9 cellular contexts compared by ENCODE assay signal in the genomic region with DNA sequence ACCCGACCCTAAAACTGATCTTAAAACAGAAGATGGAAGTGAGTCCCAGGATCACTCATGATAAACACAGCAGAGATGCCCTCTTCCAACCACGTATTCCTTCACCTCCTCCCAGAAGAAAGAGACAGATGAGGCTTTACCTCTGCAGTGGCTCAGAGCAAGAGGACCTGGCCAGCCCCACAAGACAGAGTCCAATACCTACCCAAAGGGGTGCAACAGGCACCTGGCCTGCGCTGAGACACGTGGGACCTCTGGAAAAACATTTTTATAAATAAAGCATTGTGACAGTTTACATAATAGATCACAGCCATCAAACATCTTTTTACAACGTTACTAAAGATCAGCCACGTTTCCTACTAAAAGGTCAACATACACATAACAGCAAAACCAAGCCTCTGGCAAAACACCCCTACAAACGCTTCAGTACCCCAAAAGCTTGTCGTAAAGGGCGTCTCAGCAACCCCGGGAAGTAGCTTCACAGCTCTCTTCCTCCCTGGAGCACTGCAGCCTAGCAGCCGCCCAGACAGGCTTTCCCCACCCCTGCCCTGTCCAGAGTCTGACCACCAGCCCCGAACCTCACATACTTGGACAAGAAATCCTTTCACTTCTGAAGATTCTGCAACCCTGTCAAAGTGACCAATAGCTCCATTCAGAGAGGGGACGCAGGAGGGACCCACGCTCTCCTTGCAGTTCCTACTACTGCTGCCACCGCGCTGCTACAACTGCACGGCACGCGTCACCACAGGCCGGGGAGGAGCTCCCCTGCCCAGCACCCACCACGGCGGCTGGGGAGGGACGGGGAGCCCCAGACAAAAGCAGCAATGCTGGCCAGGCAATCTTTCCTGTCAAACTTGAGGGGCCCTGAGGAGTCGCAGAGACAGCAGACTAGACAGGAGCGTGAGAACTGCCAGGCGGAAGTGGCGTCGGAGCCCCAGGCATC. TPM values are rescaled to one million over a fixed set of nuclear protein-coding genes. Genes with fewer than 3 reads are reported as not detected.
DNase-seq lines count a peak whose midpoint lies in the region; ATAC-seq and TF ChIP-seq lines count a peak whose summit lies in the region.
"Had no signal": no experiment of that assay in that cellular context is flagged by ENCODE, and none has a peak within 500 bp of the region (broad histone marks: within the 10 kb centered on the region; RNA-seq: fewer than 3 reads in every experiment).

No MANE protein-coding gene starts in this region.

- H3K4me3 Mint-ChIP-seq in activated CD4-positive, alpha-beta T cell treated with anti-CD3 and anti-CD28 coated beads, Interleukin-2, amount 10 ng/mL, durations not matched to agents 24 days and 14 days = peak overlapping the region; percentile 77
- H3K4me3 Mint-ChIP-seq in activated B cell treated with CpG ODN at 0.5 μM for 24 hours = peak overlapping the region; percentile 79
- H3K4me3 Mint-ChIP-seq in stimulated activated naive CD8-positive, alpha-beta T cell treated with anti-CD3 and anti-CD28 coated beads, Interleukin-15, Interleukin-2, amounts not matched to agents 100 ng/mL and 50 ng/mL, for 24 hours = peak overlapping the region; percentile 82

- H3K27ac Mint-ChIP-seq in activated CD4-positive, alpha-beta T cell treated with anti-CD3 and anti-CD28 coated beads, Interleukin-2, amount 10 ng/mL, durations not matched to agents 24 days and 14 days = no peak overlapping the region
- H3K27ac Mint-ChIP-seq in activated B cell treated with CpG ODN at 0.5 μM for 24 hours = no peak overlapping the region
- H3K27ac Mint-ChIP-seq in stimulated activated naive CD8-positive, alpha-beta T cell treated with anti-CD3 and anti-CD28 coated beads, Interleukin-15, Interleukin-2, amounts not matched to agents 100 ng/mL and 50 ng/mL, for 24 hours = no peak overlapping the region

- TF ChIP-seq CTCF in activated B cell treated with CpG ODN at 0.5 μM for 24 hours (IDR thresholded peaks at IDR 0.05) = no peak

- POLR2A ChIA-PET in activated B cell treated with CpG ODN at 0.5 μM for 24 hours (lab: Charles Lee) = no interaction called here

- intact Hi-C loops in activated CD4-positive, alpha-beta T cell treated with anti-CD3 and anti-CD28 coated beads, Interleukin-2, amount 10 ng/mL, durations not matched to agents 24 days and 14 days (cut with micrococcal nuclease) = no loop called here
- intact Hi-C loops in activated B cell treated with CpG ODN at 0.5 μM for 24 hours (cut with micrococcal nuclease) = no loop called here
- intact Hi-C loops in head of caudate nucleus (cut with DNase I) = loop anchor here (10.0 kb wide), 1 partner anchor 322 kb away; a partner anchor contains a TSS

- DNase-seq in activated CD4-positive, alpha-beta T cell treated with anti-CD3 and anti-CD28 coated beads, Interleukin-2, amount 10 ng/mL, durations not matched to agents 24 days and 14 days = no peak
- no peak for DNase-seq in activated CD4-positive, alpha-beta T cell treated with anti-CD3 and anti-CD28 coated beads for 48 hours
- DNase-seq in activated B cell treated with CpG ODN at 0.5 μM for 24 hours (no peak), head of caudate nucleus (peak in 31 of 42 donors; percentile 22 to 68 (median 48)), cerebellar nuclear complex (lab: John Stamatoyannopoulos, UW) (no peak), NCI-H146 treated with DMSO at 0.1 percent for 48 hours (lab: John Stamatoyannopoulos, UW; ENCODE audit: unreplicated experiment) (no peak)

- ATAC-seq in activated B cell treated with CpG ODN at 0.5 μM for 24 hours (ENCODE audit: low read depth) (no peak), GM21447 (IDR thresholded peaks at IDR 0.05; ENCODE audit: unreplicated experiment) (no peak)
- ATAC-seq: gastroesophageal sphincter had no signal

- H3K36me3 Mint-ChIP-seq in activated CD4-positive, alpha-beta T cell treated with anti-CD3 and anti-CD28 coated beads, Interleukin-2, amount 10 ng/mL, durations not matched to agents 24 days and 14 days (ENCODE audit: low read depth) = peaks cover 7% of the 10 kb centered on the region
- peaks cover 12% of the 10 kb centered on the region for H3K36me3 Mint-ChIP-seq in activated B cell treated with CpG ODN at 0.5 μM for 24 hours (ENCODE audit: low read depth)
- peaks cover 15% of the 10 kb centered on the region for H3K36me3 Mint-ChIP-seq in stimulated activated naive CD8-positive, alpha-beta T cell treated with anti-CD3 and anti-CD28 coated beads, Interleukin-15, Interleukin-2, amounts not matched to agents 100 ng/mL and 50 ng/mL, for 24 hours (ENCODE audit: low read depth)

- H3K27me3 Mint-ChIP-seq in activated CD4-positive, alpha-beta T cell treated with anti-CD3 and anti-CD28 coated beads, Interleukin-2, amount 10 ng/mL, durations not matched to agents 24 days and 14 days = no peaks in the 10 kb centered on the region
- H3K27me3 Mint-ChIP-seq in activated B cell treated with CpG ODN at 0.5 μM for 24 hours = no peaks in the 10 kb centered on the region
- H3K27me3 Mint-ChIP-seq in stimulated activated naive CD8-positive, alpha-beta T cell treated with anti-CD3 and anti-CD28 coated beads, Interleukin-15, Interleukin-2, amounts not matched to agents 100 ng/mL and 50 ng/mL, for 24 hours = no peaks in the 10 kb centered on the region

- CTCF ChIA-PET in activated B cell treated with CpG ODN at 0.5 μM for 24 hours (lab: Charles Lee) = no interaction called here

- peaks cover 32% of the 10 kb centered on the region for H3K4me1 Mint-ChIP-seq in activated CD4-positive, alpha-beta T cell treated with anti-CD3 and anti-CD28 coated beads, Interleukin-2, amount 10 ng/mL, durations not matched to agents 24 days and 14 days
- peaks cover 56% of the 10 kb centered on the region for H3K4me1 Mint-ChIP-seq in activated B cell treated with CpG ODN at 0.5 μM for 24 hours
- H3K4me1 Mint-ChIP-seq in stimulated activated naive CD8-positive, alpha-beta T cell treated with anti-CD3 and anti-CD28 coated beads, Interleukin-15, Interleukin-2, amounts not matched to agents 100 ng/mL and 50 ng/mL, for 24 hours (ENCODE audit: low read depth) = peaks cover 63% of the 10 kb centered on the region

- no peaks in the 10 kb centered on the region for H3K9me3 Mint-ChIP-seq in activated CD4-positive, alpha-beta T cell treated with anti-CD3 and anti-CD28 coated beads, Interleukin-2, amount 10 ng/mL, durations not matched to agents 24 days and 14 days
- no peaks in the 10 kb centered on the region for H3K9me3 Mint-ChIP-seq in activated B cell treated with CpG ODN at 0.5 μM for 24 hours
- no peaks in the 10 kb centered on the region for H3K9me3 Mint-ChIP-seq in stimulated activated naive CD8-positive, alpha-beta T cell treated with anti-CD3 and anti-CD28 coated beads, Interleukin-15, Interleukin-2, amounts not matched to agents 100 ng/mL and 50 ng/mL, for 24 hours

RNA-seq across cellular contexts. Expression of a gene that starts 2.8 kb away (rescaled TPM):
- 25.6 and 26.6 TPM in 2 replicates for total RNA-seq in activated CD4-positive, alpha-beta T cell treated with anti-CD3 and anti-CD28 coated beads, Interleukin-2, amount 10 ng/mL, durations not matched to agents 24 days and 14 days
- 24.9 and 26.9 TPM in 2 replicates for total RNA-seq in activated B cell treated with CpG ODN at 0.5 μM for 24 hours

RNA-seq across cellular contexts. Expression of a gene that starts 59.3 kb away (rescaled TPM):
- total RNA-seq in activated CD4-positive, alpha-beta T cell treated with anti-CD3 and anti-CD28 coated beads, Interleukin-2, amount 10 ng/mL, durations not matched to agents 24 days and 14 days = 44.0 and 45.3 TPM in 2 replicates
- 35.4 and 36.4 TPM in 2 replicates for total RNA-seq in activated B cell treated with CpG ODN at 0.5 μM for 24 hours

Comparison
In these comparisons a context has a peak if more than half of its experiments do, and no peak if none do; other contexts are left out.
1. DNase-seq: peak in head of caudate nucleus (31 of 42); none in activated CD4-positive, alpha-beta T cell treated with anti-CD3 and anti-CD28 coated beads, Interleukin-2, amount 10 ng/mL, durations not matched to agents 24 days and 14 days (single experiment), activated CD4-positive, alpha-beta T cell treated with anti-CD3 and anti-CD28 coated beads for 48 hours (single experiment), activated B cell treated with CpG ODN at 0.5 μM for 24 hours (single experiment), cerebellar nuclear complex (0 of 2) and NCI-H146 treated with DMSO at 0.1 percent for 48 hours (single experiment).
2. Peak in every context shown above with its lines, with median percentiles within 50 percentile points of each other: H3K4me3 Mint-ChIP-seq.